ENCODE assay signal across 12 cellular contexts in genomic region chr4:119210760-119211159, GRCh38. TPM values are rescaled to one million over a fixed set of nuclear protein-coding genes. Genes with fewer than 3 reads are reported as not detected.
DNase-seq lines count a peak whose midpoint lies in the region; ATAC-seq and TF ChIP-seq lines count a peak whose summit lies in the region.
"Had no signal": no experiment of that assay in that cellular context is flagged by ENCODE, and none has a peak within 500 bp of the region (broad histone marks: within the 10 kb centered on the region; RNA-seq: fewer than 3 reads in every experiment).

No MANE protein-coding gene starts in this region.

- intact Hi-C loops in activated T-helper 1 cell treated with anti-CD3 and anti-CD28 coated beads, Interleukin-12 subunit alpha, Interleukin-12 subunit beta, Interleukin-2, Interleukin-4 antibody, amounts not matched to agents 30 ng/mL and 10 ng/mL and 1 ng/mL, durations not matched to agents 14 hours and 24 hours and 36 hours (cut with micrococcal nuclease) = loop anchor here (5.0 kb wide), 1 partner anchor 228 kb away; no protein-coding TSS in a partner anchor
- intact Hi-C loops in esophagus muscularis mucosa (cut with DNase I) (loop anchor here (5.0 kb wide), 2 partner anchors 108 to 168 kb away; no protein-coding TSS in a partner anchor), left cardiac atrium (cut with DNase I) (loop anchor here in 1 of 2 donors (10.0 kb wide), 1 partner anchor 74 kb away; no protein-coding TSS in a partner anchor)

- no peaks in the 10 kb centered on the region for H3K9me3 Mint-ChIP-seq in activated T-helper 1 cell treated with anti-CD3 and anti-CD28 coated beads, Interleukin-12 subunit alpha, Interleukin-12 subunit beta, Interleukin-2, Interleukin-4 antibody, amounts not matched to agents 30 ng/mL and 10 ng/mL and 1 ng/mL, durations not matched to agents 14 hours and 24 hours and 36 hours
- peaks cover 2% of the 10 kb centered on the region for H3K9me3 Mint-ChIP-seq in glutamatergic neuron (ENCODE audit: unreplicated experiment)

- no peaks in the 10 kb centered on the region for H3K4me1 ChIP-seq in HEK293 (ENCODE audit: control insufficient read depth, insufficient read depth, low read length)
- peaks cover 25 to 37% (median 32%) of the 10 kb centered on the region in 4 donors for H3K4me1 ChIP-seq in esophagus muscularis mucosa

- H3K9me3 ChIP-seq in HEK293 (ENCODE audit: control insufficient read depth, insufficient read depth, low read depth, low read length) (no peaks in the 10 kb centered on the region), esophagus muscularis mucosa (no peaks in the 10 kb centered on the region)
- H3K9me3 ChIP-seq: adrenal gland had no signal

- no peak overlapping the region for H3K27ac Mint-ChIP-seq in activated T-helper 1 cell treated with anti-CD3 and anti-CD28 coated beads, Interleukin-12 subunit alpha, Interleukin-12 subunit beta, Interleukin-2, Interleukin-4 antibody, amounts not matched to agents 30 ng/mL and 10 ng/mL and 1 ng/mL, durations not matched to agents 14 hours and 24 hours and 36 hours
- H3K27ac Mint-ChIP-seq in glutamatergic neuron (ENCODE audit: unreplicated experiment) = no peak overlapping the region

- no peak for TF ChIP-seq POLR2A in esophagus muscularis mucosa (IDR thresholded peaks at IDR 0.05; ENCODE audit: low read depth)

- peaks cover 1% of the 10 kb centered on the region for H3K36me3 Mint-ChIP-seq in activated T-helper 1 cell treated with anti-CD3 and anti-CD28 coated beads, Interleukin-12 subunit alpha, Interleukin-12 subunit beta, Interleukin-2, Interleukin-4 antibody, amounts not matched to agents 30 ng/mL and 10 ng/mL and 1 ng/mL, durations not matched to agents 14 hours and 24 hours and 36 hours (ENCODE audit: low read depth)
- H3K36me3 Mint-ChIP-seq in glutamatergic neuron (ENCODE audit: unreplicated experiment) = no peaks in the 10 kb centered on the region

- H3K4me3 ChIP-seq in HEK293 (ENCODE audit: low read depth, low read length) = no peak overlapping the region
- no peak overlapping the region for H3K4me3 ChIP-seq in esophagus muscularis mucosa

- peak overlapping the region; percentile 58 for H3K4me3 Mint-ChIP-seq in activated T-helper 1 cell treated with anti-CD3 and anti-CD28 coated beads, Interleukin-12 subunit alpha, Interleukin-12 subunit beta, Interleukin-2, Interleukin-4 antibody, amounts not matched to agents 30 ng/mL and 10 ng/mL and 1 ng/mL, durations not matched to agents 14 hours and 24 hours and 36 hours
- peak overlapping the region; percentile 98 for H3K4me3 Mint-ChIP-seq in glutamatergic neuron (ENCODE audit: unreplicated experiment)

- ATAC-seq in left cardiac atrium = no peak

- H3K36me3 ChIP-seq in HEK293 (ENCODE audit: control insufficient read depth in 2 of 2, insufficient read depth in 1 of 2, low read length in 2 of 2) (no peaks in the 10 kb centered on the region), esophagus muscularis mucosa (peaks cover 0 to 2% (median 0%) of the 10 kb centered on the region in 4 donors)
- H3K36me3 ChIP-seq: adrenal gland had no signal

- no peak for TF ChIP-seq EP300 in esophagus muscularis mucosa (IDR thresholded peaks at IDR 0.05)

- POLR2A ChIA-PET in HEK293 (lab: Yijun Ruan, JAX) = no interaction called here

- peaks cover 7% of the 10 kb centered on the region for H3K27me3 Mint-ChIP-seq in activated T-helper 1 cell treated with anti-CD3 and anti-CD28 coated beads, Interleukin-12 subunit alpha, Interleukin-12 subunit beta, Interleukin-2, Interleukin-4 antibody, amounts not matched to agents 30 ng/mL and 10 ng/mL and 1 ng/mL, durations not matched to agents 14 hours and 24 hours and 36 hours (ENCODE audit: insufficient read depth)
- peaks cover 6% of the 10 kb centered on the region for H3K27me3 Mint-ChIP-seq in glutamatergic neuron (ENCODE audit: unreplicated experiment)

- CTCF ChIA-PET in HEK293 (lab: Yijun Ruan, JAX) = no interaction called here

- no peaks in the 10 kb centered on the region for H3K27me3 ChIP-seq in esophagus muscularis mucosa
- H3K27me3 ChIP-seq: adrenal gland had no signal

- peak overlapping the region; percentile 97; the same call in 1 of the 2 replicates for H3K27ac ChIP-seq in 22Rv1
- no peak overlapping the region for H3K27ac ChIP-seq in HEK293 (ENCODE audit: extremely low read depth, low read depth, low read length)
- H3K27ac ChIP-seq in esophagus muscularis mucosa (replicated peaks in 1 of 4) = peak overlapping the region in 1 of 4 donors; percentile 96

- DNase-seq in activated T-helper 1 cell treated with anti-CD3 and anti-CD28 coated beads, Interleukin-12 subunit alpha, Interleukin-12 subunit beta, Interleukin-2, Interleukin-4 antibody, amounts not matched to agents 30 ng/mL and 10 ng/mL and 1 ng/mL, durations not matched to agents 14 hours and 24 hours and 36 hours (ENCODE audit: low spot score) = no peak
- no peak for DNase-seq in glutamatergic neuron
- no peak for DNase-seq in esophagus muscularis mucosa (ENCODE audit: extremely low spot score)
- no peak for DNase-seq in left cardiac atrium
- DNase-seq in GM10266 (ENCODE audit: extremely low spot score) = no peak
- no peak for DNase-seq in NCI-H526 treated with DMSO at 0.1 percent for 48 hours (lab: John Stamatoyannopoulos, UW)
- DNase-seq: adrenal gland, hypothalamus, NCI-H146, retina had no signal

- WGBS in esophagus muscularis mucosa = 80% methylated on average over 4 of the region's 4 CpGs

- H3K4me1 Mint-ChIP-seq in activated T-helper 1 cell treated with anti-CD3 and anti-CD28 coated beads, Interleukin-12 subunit alpha, Interleukin-12 subunit beta, Interleukin-2, Interleukin-4 antibody, amounts not matched to agents 30 ng/mL and 10 ng/mL and 1 ng/mL, durations not matched to agents 14 hours and 24 hours and 36 hours (ENCODE audit: low read depth) = peaks cover 39% of the 10 kb centered on the region
- H3K4me1 Mint-ChIP-seq in glutamatergic neuron (ENCODE audit: low read depth, unreplicated experiment) = no peaks in the 10 kb centered on the region

- TF ChIP-seq CTCF in 22Rv1 (IDR thresholded peaks at IDR 0.05) (no peak), HEK293 (tag by site-specific recombination; IDR thresholded peaks at IDR 0.05) (no peak), glutamatergic neuron (IDR thresholded peaks at IDR 0.05; ENCODE audit: partially characterized antibody, unreplicated experiment) (no peak), esophagus muscularis mucosa (IDR thresholded peaks at IDR 0.05) (no peak), GM10266 (IDR thresholded peaks at IDR 0.05; ENCODE audit: control insufficient read depth, insufficient read depth, low read depth, missing control alignments) (no peak)

TF ChIP-seq in HEK293, 187 proteins besides CTCF, POLR2A, EP300 and RAD21:
- peak; percentile 51; the same call in 1 of the 2 replicates for TF ChIP-seq PRDM1 (tag by site-specific recombination; IDR thresholded peaks at IDR 0.05)
- no peak for TF ChIP-seq ZNF335 (tag by site-specific recombination; conservative IDR thresholded peaks at IDR 0.05)

RNA-seq across cellular contexts. Expression of gene USP53, which starts 1.8 kb away (rescaled TPM):
- total RNA-seq in activated T-helper 1 cell treated with anti-CD3 and anti-CD28 coated beads, Interleukin-12 subunit alpha, Interleukin-12 subunit beta, Interleukin-2, Interleukin-4 antibody, amounts not matched to agents 30 ng/mL and 10 ng/mL and 1 ng/mL, durations not matched to agents 14 hours and 24 hours and 36 hours = 6.1 and 8.5 TPM in 2 replicates
- total RNA-seq in glutamatergic neuron (ENCODE audit: unreplicated experiment) (3.3 TPM), esophagus muscularis mucosa (100 to 1,000 TPM in 1 of 4 donors, 10 to 100 TPM in 3; 68.1 to 116 (median 78.4) TPM), left cardiac atrium (10 to 100 TPM; 36.1 to 43.0 TPM)
